Comparison of ENCODE assay signal across 8 cellular contexts in the genomic region with DNA sequence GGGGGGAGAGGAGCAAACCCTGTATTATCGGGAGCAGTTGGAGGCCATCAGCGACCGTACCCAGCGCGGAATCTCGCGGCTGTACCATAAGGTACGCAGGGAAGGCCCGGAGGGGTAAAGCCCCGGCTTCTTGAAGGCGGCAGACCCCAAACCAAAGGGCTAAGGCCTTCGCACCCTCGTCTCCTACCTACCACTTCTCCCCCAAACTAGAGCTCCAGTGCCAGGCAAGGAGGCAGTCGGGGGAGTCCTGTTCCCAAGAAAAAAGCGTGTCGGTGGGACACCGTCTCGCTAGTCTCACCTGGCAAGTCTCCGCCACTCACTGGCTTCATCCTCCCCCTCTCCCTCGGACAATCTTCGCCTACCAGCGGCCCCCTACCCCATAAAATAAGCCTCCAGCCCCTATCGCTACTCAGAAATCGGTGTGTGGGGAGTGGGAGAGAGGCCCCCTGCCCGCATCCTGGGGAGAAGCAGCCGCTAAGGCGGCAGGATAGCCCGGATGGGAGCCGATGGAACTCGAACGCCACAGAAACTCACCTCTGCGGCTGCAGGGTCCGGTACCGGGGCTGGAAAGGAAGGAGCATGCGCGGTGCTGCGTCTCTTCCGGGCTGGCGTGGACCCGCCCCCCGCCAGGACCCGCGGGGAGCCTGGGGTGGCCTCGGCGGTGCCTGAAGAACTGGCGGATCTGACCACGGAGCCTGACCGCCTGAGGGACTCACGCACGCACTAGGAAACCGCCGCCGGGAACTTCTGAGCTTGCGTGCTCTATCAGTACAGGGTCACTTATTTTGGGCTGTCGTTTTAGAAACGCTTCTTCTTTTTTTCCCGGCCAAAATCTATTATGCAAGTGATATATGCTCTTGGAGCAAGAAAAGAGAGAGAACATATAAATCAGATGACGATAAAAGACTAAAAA. TPM values are rescaled to one million over a fixed set of nuclear protein-coding genes. Genes with fewer than 3 reads are reported as not detected.
DNase-seq lines count a peak whose midpoint lies in the region; ATAC-seq, FAIRE-seq and TF ChIP-seq lines count a peak whose summit lies in the region.

A gene (minus strand): TSS at position 572 of the 913 bp plus-strand sequence. CDS start 848 bp downstream, outside the sequence.

- 0 to 1% (median 0%) methylated on average over 52 to 57 of the region's 58 CpGs for WGBS in psoas muscle, 3 donors
- WGBS in urinary bladder = under 1% methylated on average over 57 of the region's 58 CpGs

- TF ChIP-seq CTCF in ascending aorta (IDR thresholded peaks at IDR 0.05) (no peak), right atrium auricular region (IDR thresholded peaks at IDR 0.05) (no peak), psoas muscle (IDR thresholded peaks at IDR 0.05) (no peak)

- H3K27ac ChIP-seq in ascending aorta (peak within 1 kb of the TSS; percentile 83 to 85), right atrium auricular region (peak within 1 kb of the TSS; percentile 83 to 91), psoas muscle (peak within 1 kb of the TSS; percentile 95), urinary bladder (ENCODE audit: low read depth) (peak within 1 kb of the TSS; percentile 30)

- H3K36me3 ChIP-seq in ascending aorta = peaks cover 31 to 42% of the 10 kb centered on the region in 2 donors
- H3K36me3 ChIP-seq in right atrium auricular region = peaks cover 40% of the 10 kb centered on the region
- peaks cover 11 to 43% of the 10 kb centered on the region in 2 donors for H3K36me3 ChIP-seq in psoas muscle (ENCODE audit: insufficient read depth in 1 of 2, low read depth in 1 of 2)
- peaks cover 9% of the 10 kb centered on the region for H3K36me3 ChIP-seq in urinary bladder (ENCODE audit: insufficient read depth)

- peak; percentile 93 for DNase-seq in GM12892 (ENCODE audit: insufficient read length)
- peak; percentile 88 for DNase-seq in NCI-H2029 treated with DMSO at 0.1 percent for 48 hours (lab: John Stamatoyannopoulos, UW)
- peak; percentile 74 for DNase-seq in T-helper 22 cell (ENCODE audit: low read depth)
- peak; percentile 41 to 94 for DNase-seq in ascending aorta (ENCODE audit: low spot score in 2 of 2)
- DNase-seq in right atrium auricular region (ENCODE audit: low spot score) = peak; percentile 91
- DNase-seq in psoas muscle = peak; percentile 94 to 97

- H3K4me1 ChIP-seq in ascending aorta (peaks cover 0 to 9% of the 10 kb centered on the region in 2 donors), right atrium auricular region (peaks cover 0 to 10% of the 10 kb centered on the region in 2 donors), psoas muscle (peaks cover 19% of the 10 kb centered on the region), urinary bladder (ENCODE audit: insufficient read depth) (peaks cover 2% of the 10 kb centered on the region)

- FAIRE-seq in GM12892 (lab: Jason Lieb, UNC) = peak; percentile 76

- H3K4me3 ChIP-seq in ascending aorta (peak within 1 kb of the TSS; percentile 70 to 88), right atrium auricular region (peak within 1 kb of the TSS; percentile 70 to 72), psoas muscle (peak within 1 kb of the TSS; percentile 97), urinary bladder (ENCODE audit: low read depth, low read length) (peak within 1 kb of the TSS; percentile 90)

- TF ChIP-seq POLR2A in GM12892 (IDR thresholded peaks at IDR 0.05; ENCODE audit: low read depth, low read length) = peak; percentile 97

- H3K27me3 ChIP-seq in ascending aorta (no peaks in the 10 kb centered on the region), right atrium auricular region (no peaks in the 10 kb centered on the region), psoas muscle (ENCODE audit: insufficient read depth in 3 of 3, low read length in 2 of 3) (no peaks in the 10 kb centered on the region)

- no peaks in the 10 kb centered on the region for H3K9me3 ChIP-seq in ascending aorta
- no peaks in the 10 kb centered on the region for H3K9me3 ChIP-seq in right atrium auricular region
- H3K9me3 ChIP-seq in psoas muscle = no peaks in the 10 kb centered on the region

- ATAC-seq in HG02943 (IDR thresholded peaks at IDR 0.05; ENCODE audit: low read depth, unreplicated experiment) = peak; percentile 72
- peak; percentile 98 to 99 (median 98) for ATAC-seq in psoas muscle

- intact Hi-C loops in ascending aorta (cut with DNase I) = loop anchor here (2.0 to 5.0 kb wide), 3 partner anchors 101 to 332 kb away; a partner anchor contains a TSS
- intact Hi-C loops in psoas muscle (cut with DNase I) = no loop called here

RNA-seq across cellular contexts. Expression of the gene that starts here (rescaled TPM):
- 4,762 TPM for polyA plus RNA-seq in GM12892 (2012; ENCODE audit: missing spikeins)
- total RNA-seq in ascending aorta = 1,703 TPM
- total RNA-seq in right atrium auricular region = 1,000 to 10,000 TPM in 1 of 2 donors, 100 to 1,000 TPM in 1; 830 to 2,258 TPM
- 100 to 1,000 TPM; 601 to 836 (median 791) TPM for total RNA-seq in psoas muscle
- polyA plus RNA-seq in psoas muscle = 1,000 to 10,000 TPM; 1,402 to 2,522 (median 1,825) TPM
- total RNA-seq in urinary bladder = 1,395 TPM
- 2,930 TPM for polyA plus RNA-seq in urinary bladder

Comparison
In these comparisons a context has a peak if more than half of its experiments do, and no peak if none do; other contexts are left out.
1. Peak in every context shown above with its lines: DNase-seq, ATAC-seq, H3K4me3 ChIP-seq and H3K27ac ChIP-seq.
2. H3K27ac ChIP-seq: peak in every context shown above with its lines; median percentile 95 in psoas muscle; 87 in right atrium auricular region; 84 in ascending aorta; 30 in urinary bladder.